Comparison of ENCODE assay signal across 8 cellular contexts in the genomic region with DNA sequence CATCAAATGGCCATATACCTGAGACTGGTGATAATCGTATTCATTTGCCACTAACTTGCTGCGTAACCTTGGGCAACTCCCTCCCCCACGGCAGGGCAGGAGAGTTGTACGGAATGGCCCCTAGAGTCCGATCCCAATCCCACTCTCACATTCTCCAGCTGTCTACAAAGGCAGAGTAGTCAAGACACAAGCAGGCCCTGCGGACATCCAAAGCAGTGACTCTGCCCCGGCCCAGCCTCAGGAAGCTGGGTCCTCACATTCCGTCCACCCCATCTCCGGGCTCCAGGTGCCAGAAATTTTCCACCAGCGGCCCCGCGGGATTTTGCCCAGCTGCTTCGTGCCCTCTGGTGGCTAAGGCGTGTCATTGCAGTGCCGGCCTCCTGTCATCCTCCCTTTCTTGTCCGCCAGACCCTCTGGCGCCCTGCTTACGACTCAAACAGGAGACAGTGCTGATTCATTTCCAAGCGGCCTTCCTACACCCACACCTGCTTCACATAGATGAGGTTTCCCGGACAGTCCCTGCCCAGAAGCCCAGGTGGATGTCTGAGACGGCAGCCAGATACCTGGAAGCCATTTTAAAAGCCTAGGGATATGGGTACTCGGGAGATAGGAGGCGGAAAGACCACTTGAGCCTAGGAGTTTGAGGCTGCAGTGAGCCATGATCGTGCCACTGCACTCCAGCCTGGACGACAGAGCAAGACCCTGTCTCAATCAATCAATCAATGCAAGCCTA. TPM values are rescaled to one million over a fixed set of nuclear protein-coding genes. Genes with fewer than 3 reads are reported as not detected.
A peak's percentile ranks its signal among the peaks of the same experiment; 100 is the strongest.
DNase-seq lines count a peak whose midpoint lies in the region; ATAC-seq and TF ChIP-seq lines count a peak whose summit lies in the region.

No MANE protein-coding gene starts in this region.

- peak overlapping the region; percentile 60 for H3K4me3 Mint-ChIP-seq in activated CD4-positive, alpha-beta T cell treated with anti-CD3 and anti-CD28 coated beads, Interleukin-2, amount 10 ng/mL, durations not matched to agents 7 days and 5 days

- H3K36me3 ChIP-seq in HEK293 (ENCODE audit: control insufficient read depth in 2 of 2, insufficient read depth in 1 of 2, low read length in 2 of 2) (no peaks in the 10 kb centered on the region), left lung (no peaks in the 10 kb centered on the region)

- POLR2A ChIA-PET in HEK293 (lab: Yijun Ruan, JAX), result interaction anchor here (0.9 to 2.2 kb wide), 15 partner anchors 7 to 66 kb away, joined by 3 to 11 read pairs (median 4); partner anchors contain the start of genes CHTOP, S100A13 and S100A4
- POLR2A ChIA-PET in activated CD4-positive, alpha-beta T cell treated with anti-CD3 and anti-CD28 coated beads, Interleukin-2, amount 10 ng/mL, durations not matched to agents 7 days and 5 days (lab: Charles Lee), result interaction anchor here (1.6 to 1.7 kb wide), 2 partner anchors 23 to 36 kb away, joined by 3 to 6 read pairs; partner anchors contain the start of gene S100A4

- peak overlapping the region; percentile 85 for H3K27ac Mint-ChIP-seq in activated CD4-positive, alpha-beta T cell treated with anti-CD3 and anti-CD28 coated beads, Interleukin-2, amount 10 ng/mL, durations not matched to agents 7 days and 5 days

- H3K4me1 Mint-ChIP-seq in activated CD4-positive, alpha-beta T cell treated with anti-CD3 and anti-CD28 coated beads, Interleukin-2, amount 10 ng/mL, durations not matched to agents 7 days and 5 days, result peaks cover 55% of the 10 kb centered on the region

- no peaks in the 10 kb centered on the region for H3K27me3 ChIP-seq in left lung

- ATAC-seq in left lung (peak; percentile 45), HG03457 (IDR thresholded peaks at IDR 0.05; ENCODE audit: unreplicated experiment) (no peak)

- no peaks in the 10 kb centered on the region for H3K9me3 Mint-ChIP-seq in activated CD4-positive, alpha-beta T cell treated with anti-CD3 and anti-CD28 coated beads, Interleukin-2, amount 10 ng/mL, durations not matched to agents 7 days and 5 days

- peak; percentile 98 for TF ChIP-seq CTCF in AG09309 (IDR thresholded peaks at IDR 0.05; ENCODE audit: control insufficient read depth, insufficient read depth, low read depth, low read length, missing control alignments)
- peak; percentile 97 for TF ChIP-seq CTCF in HEK293 (tag by site-specific recombination; IDR thresholded peaks at IDR 0.05)
- TF ChIP-seq CTCF in coronary artery (IDR thresholded peaks at IDR 0.05), result peak; percentile 98
- TF ChIP-seq CTCF in left lung (IDR thresholded peaks at IDR 0.05), result peak; percentile 98

- intact Hi-C loops in left lung (cut with DNase I), result loop anchor here (5.0 to 10.0 kb wide), 3 partner anchors 36 to 56 kb away; no protein-coding TSS in a partner anchor

- no peaks in the 10 kb centered on the region for H3K27me3 Mint-ChIP-seq in activated CD4-positive, alpha-beta T cell treated with anti-CD3 and anti-CD28 coated beads, Interleukin-2, amount 10 ng/mL, durations not matched to agents 7 days and 5 days

- peaks cover 7% of the 10 kb centered on the region for H3K4me1 ChIP-seq in HEK293 (ENCODE audit: control insufficient read depth, insufficient read depth, low read length)
- H3K4me1 ChIP-seq in left lung, result peaks cover 37 to 77% of the 10 kb centered on the region in 2 donors

- H3K4me3 ChIP-seq in AG09309 (ENCODE audit: control insufficient read depth, low read depth, low read length) (no peak overlapping the region; the same call in none of the 2 replicates), HEK293 (ENCODE audit: low read depth, low read length) (no peak overlapping the region), coronary artery (peak overlapping the region; percentile 59), left lung (peak overlapping the region in 1 of 2 donors; percentile 17)

- CTCF ChIA-PET in HEK293 (lab: Yijun Ruan, JAX), result interaction anchor here (0.6 to 6.3 kb wide), 33 partner anchors 8 to 225 kb away, joined by 3 to 148 read pairs (median 5); partner anchors contain the start of genes CHTOP, S100A1, S100A13 and S100A3
- CTCF ChIA-PET in activated CD4-positive, alpha-beta T cell treated with anti-CD3 and anti-CD28 coated beads, Interleukin-2, amount 10 ng/mL, durations not matched to agents 7 days and 5 days (lab: Charles Lee), result interaction anchor here (0.5 to 6.7 kb wide), 29 partner anchors 10 to 759 kb away, joined by 3 to 99 read pairs (median 4); partner anchors contain the start of genes CHTOP, S100A13, S100A3 and S100A4

- H3K27ac ChIP-seq in HEK293 (ENCODE audit: extremely low read depth, low read depth, low read length) (peak overlapping the region; percentile 12; the same call in 1 of the 2 replicates), coronary artery (peak overlapping the region; percentile 99 to 100), left lung (peak overlapping the region; percentile 95 to 98)

- no peaks in the 10 kb centered on the region for H3K36me3 Mint-ChIP-seq in activated CD4-positive, alpha-beta T cell treated with anti-CD3 and anti-CD28 coated beads, Interleukin-2, amount 10 ng/mL, durations not matched to agents 7 days and 5 days (ENCODE audit: low read depth)

- no peaks in the 10 kb centered on the region for H3K9me3 ChIP-seq in HEK293 (ENCODE audit: control insufficient read depth, insufficient read depth, low read depth, low read length)
- no peaks in the 10 kb centered on the region for H3K9me3 ChIP-seq in left lung

- peak; percentile 58 for DNase-seq in AG09309 (ENCODE audit: low read depth)
- DNase-seq in NCI-H524 (lab: John Stamatoyannopoulos, UW), result peak; percentile 69 to 84
- DNase-seq in activated CD4-positive, alpha-beta T cell treated with anti-CD3 and anti-CD28 coated beads, Interleukin-2, amount 10 ng/mL, durations not matched to agents 7 days and 5 days, result peak; percentile 86
- DNase-seq in coronary artery (ENCODE audit: low spot score), result peak; percentile 92
- peak; percentile 90 to 96 for DNase-seq in left lung
- peak; percentile 83 to 89 for DNase-seq in stimulated activated CD4-positive, alpha-beta T cell treated with anti-CD3 and anti-CD28 coated beads, Interleukin-2, amount 100 ng/mL, for 24 hours

TF ChIP-seq in HEK293, 187 proteins besides CTCF, POLR2A, EP300 and RAD21 (continues in another document):
- TF ChIP-seq ZNF19 (tag by site-specific recombination; IDR thresholded peaks at IDR 0.05; ENCODE audit: low read depth) (no peak), ZFP37 (tag by site-specific recombination; IDR thresholded peaks at IDR 0.05) (0 out of 2 replicates have a peak, but pooled peaks have one; percentile 51), ZNF660 (tag by site-specific recombination; IDR thresholded peaks at IDR 0.05) (peak; percentile 85), ZNF157 (tag by site-specific recombination; IDR thresholded peaks at IDR 0.05) (no peak), ZEB2 (tag by site-specific recombination; IDR thresholded peaks at IDR 0.05) (peak; percentile 71; the same call in 1 of the 2 replicates), ZNF692 (tag by site-specific recombination; IDR thresholded peaks at IDR 0.05) (0 out of 2 replicates have a peak, but pooled peaks have one; percentile 54), ZNF24 (tag by site-specific recombination; IDR thresholded peaks at IDR 0.05) (0 out of 2 replicates have a peak, but pooled peaks have one; percentile 47), ZSCAN30 (tag by site-specific recombination; IDR thresholded peaks at IDR 0.05) (peak; percentile 91), ZBTB8A (tag by site-specific recombination; IDR thresholded peaks at IDR 0.05) (peak; percentile 38; the same call in 1 of the 2 replicates), SP2 (tag by site-specific recombination; IDR thresholded peaks at IDR 0.05) (0 out of 2 replicates have a peak, but pooled peaks have one; percentile 5), MYNN (tag by site-specific recombination; IDR thresholded peaks at IDR 0.05; ENCODE audit: borderline replicate concordance) (no peak), ZNF623 (tag by site-specific recombination; IDR thresholded peaks at IDR 0.05) (no peak), IKZF3 (tag by site-specific recombination; IDR thresholded peaks at IDR 0.05) (peak; percentile 97)
- TF ChIP-seq, protein P1, sequence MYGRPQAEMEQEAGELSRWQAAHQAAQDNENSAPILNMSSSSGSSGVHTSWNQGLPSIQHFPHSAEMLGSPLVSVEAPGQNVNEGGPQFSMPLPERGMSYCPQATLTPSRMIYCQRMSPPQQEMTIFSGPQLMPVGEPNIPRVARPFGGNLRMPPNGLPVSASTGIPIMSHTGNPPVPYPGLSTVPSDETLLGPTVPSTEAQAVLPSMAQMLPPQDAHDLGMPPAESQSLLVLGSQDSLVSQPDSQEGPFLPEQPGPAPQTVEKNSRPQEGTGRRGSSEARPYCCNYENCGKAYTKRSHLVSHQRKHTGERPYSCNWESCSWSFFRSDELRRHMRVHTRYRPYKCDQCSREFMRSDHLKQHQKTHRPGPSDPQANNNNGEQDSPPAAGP (tag by site-specific recombination; IDR thresholded peaks at IDR 0.05), result peak; percentile 69

RNA-seq across cellular contexts. Expression of gene S100A2, which starts 2.9 kb away (rescaled TPM):
- 1 to 10 TPM in 1 of 2 experiments, under 1 TPM in 1; 0.50 to 1.8 TPM for total RNA-seq in activated CD4-positive, alpha-beta T cell treated with anti-CD3 and anti-CD28 coated beads, Interleukin-2, amount 10 ng/mL, durations not matched to agents 7 days and 5 days
- total RNA-seq in left lung, result 10 to 100 TPM in 1 of 2 donors, 1 to 10 TPM in 1; 7.1 to 25.9 TPM

RNA-seq across cellular contexts. Expression of gene S100A3, which starts 19.5 kb away (rescaled TPM):
- not detected for total RNA-seq in activated CD4-positive, alpha-beta T cell treated with anti-CD3 and anti-CD28 coated beads, Interleukin-2, amount 10 ng/mL, durations not matched to agents 7 days and 5 days
- 1 to 10 TPM; 1.7 to 7.7 TPM for total RNA-seq in left lung

RNA-seq across cellular contexts. Expression of gene S100A4, which starts 22.9 kb away (rescaled TPM):
- total RNA-seq in activated CD4-positive, alpha-beta T cell treated with anti-CD3 and anti-CD28 coated beads, Interleukin-2, amount 10 ng/mL, durations not matched to agents 7 days and 5 days, result 100 to 1,000 TPM; 678 to 905 TPM
- total RNA-seq in left lung, result 1,000 to 10,000 TPM in 1 of 2 donors, 100 to 1,000 TPM in 1; 257 to 1,192 TPM

RNA-seq across cellular contexts. Expression of gene S100A5, which starts 27.8 kb away (rescaled TPM):
- 1 to 10 TPM; 3.0 to 3.8 TPM for total RNA-seq in activated CD4-positive, alpha-beta T cell treated with anti-CD3 and anti-CD28 coated beads, Interleukin-2, amount 10 ng/mL, durations not matched to agents 7 days and 5 days
- under 1 TPM in 1 of 2 donors, not detected in 1; 0.42 TPM for total RNA-seq in left lung

RNA-seq across cellular contexts. Expression of gene S100A6, which starts 32.7 kb away (rescaled TPM):
- total RNA-seq in activated CD4-positive, alpha-beta T cell treated with anti-CD3 and anti-CD28 coated beads, Interleukin-2, amount 10 ng/mL, durations not matched to agents 7 days and 5 days, result 100 to 1,000 TPM; 444 to 557 TPM
- 1,000 to 10,000 TPM; 1,672 to 1,797 TPM for total RNA-seq in left lung

Comparison
In these comparisons a context has a peak if more than half of its experiments do, and no peak if none do; other contexts are left out.
1. H3K27ac ChIP-seq: peak in every context shown above with its lines; median percentile 100 in coronary artery; 96 in left lung; 12 in HEK293.